ENCODE assay signal across 18 cellular contexts in the genomic region with DNA sequence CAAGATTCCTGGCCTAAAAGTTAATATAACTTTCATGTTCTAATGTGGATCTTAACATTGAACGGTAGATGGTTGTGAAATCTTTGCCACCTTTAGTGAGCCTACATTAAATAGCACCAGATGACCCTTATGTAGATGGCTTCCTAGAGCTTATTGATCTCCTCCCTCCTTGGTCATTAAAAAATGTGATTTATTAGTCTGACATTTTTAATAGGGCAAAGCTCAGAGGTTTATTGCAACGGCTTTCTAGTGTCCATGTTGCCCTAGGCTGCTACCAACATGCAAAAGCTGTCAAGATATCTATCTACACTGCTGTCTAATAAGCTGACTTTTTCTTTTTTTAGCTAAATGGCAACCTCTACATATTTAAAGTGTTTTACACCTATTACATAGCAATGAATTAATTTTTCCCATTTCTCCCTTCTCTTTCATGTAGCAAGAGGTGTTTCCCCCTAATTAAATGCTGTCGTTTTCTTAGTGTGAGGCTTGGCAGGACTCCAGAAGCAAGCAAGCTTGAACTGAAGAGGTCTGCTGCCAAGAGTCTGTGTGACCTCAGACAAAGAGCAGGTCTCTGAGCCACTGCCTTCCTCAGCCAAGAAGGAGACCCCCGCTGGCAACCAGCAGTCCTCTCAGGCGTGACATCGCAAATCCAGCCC.
DNase-seq lines count a peak whose midpoint lies in the region; ATAC-seq and TF ChIP-seq lines count a peak whose summit lies in the region.
"Had no signal": no experiment of that assay in that cellular context is flagged by ENCODE, and none has a peak within 500 bp of the region (broad histone marks: within the 10 kb centered on the region; RNA-seq: fewer than 3 reads in every experiment).

No MANE protein-coding gene starts in this region.

- H3K36me3 ChIP-seq in mammary epithelial cell (ENCODE audit: insufficient read depth, low read length) (no peaks in the 10 kb centered on the region), SK-N-MC (ENCODE audit: insufficient read depth, low read length) (no peaks in the 10 kb centered on the region), thyroid gland (no peaks in the 10 kb centered on the region)
- H3K36me3 ChIP-seq: gastrocnemius medialis, MG63 had no signal

- CTCF ChIA-PET in MCF 10A (lab: Yijun Ruan, JAX), result interaction anchor here (0.6 kb wide), 1 partner anchor 21 kb away, joined by 4 read pairs; no protein-coding TSS in a partner anchor
- CTCF ChIA-PET in mammary epithelial cell (lab: Charles Lee; ENCODE audit: low non-redundant PET), result no interaction called here

- H3K79me2 ChIP-seq in mammary epithelial cell (ENCODE audit: insufficient read depth, low read length), result no peaks in the 10 kb centered on the region

- H3K27me3 ChIP-seq in mammary epithelial cell (ENCODE audit: insufficient read depth, low read length) (no peaks in the 10 kb centered on the region), thyroid gland (no peaks in the 10 kb centered on the region)
- H3K27me3 ChIP-seq: gastrocnemius medialis, MG63 had no signal

- H3K4me1 ChIP-seq in mammary epithelial cell (ENCODE audit: insufficient read depth, low read length) (no peaks in the 10 kb centered on the region), thyroid gland (no peaks in the 10 kb centered on the region)
- H3K4me1 ChIP-seq: gastrocnemius medialis had no signal

- H3K36me3 Mint-ChIP-seq in MCF 10A (ENCODE audit: insufficient read depth, unreplicated experiment), result peaks cover 5% of the 10 kb centered on the region
- H3K36me3 Mint-ChIP-seq: activated naive CD8-positive, alpha-beta T cell treated with anti-CD3 and anti-CD28 coated beads, Interleukin-2, amount 10 ng/mL, durations not matched to agents 7 days and 5 days; CD8-positive, alpha-beta T cell had no signal

- in situ Hi-C loops in mammary epithelial cell (cut with MboI; ENCODE audit: low sequenced_read_pairs in 2 of 2), result no loop called here

- BruUV-seq in MCF 10A (replicated peaks; lab: Mats Ljungman, UMichigan), result no TSS peak
- BruUV-seq in mammary epithelial cell (replicated peaks; lab: Mats Ljungman, UMichigan), result no TSS peak

- TF ChIP-seq POLR2A in thyroid gland (IDR thresholded peaks at IDR 0.05), result no peak

- dilution Hi-C loops in mammary epithelial cell (cut with HindIII; ENCODE audit: low sequenced_read_pairs), result no loop called here

- H3K4me2 ChIP-seq in mammary epithelial cell (ENCODE audit: insufficient read depth, low read depth, low read length), result no peak overlapping the region

- 64% methylated on average over 6 of the region's 6 CpGs for WGBS in mammary epithelial cell (ENCODE audit: low coverage, missing lambda C conversion rate)
- WGBS in thyroid gland, 2 donors, result 37 to 45% methylated on average over 6 of the region's 6 CpGs

- H3K9me3 Mint-ChIP-seq in MCF 10A (ENCODE audit: unreplicated experiment), result no peaks in the 10 kb centered on the region
- H3K9me3 Mint-ChIP-seq: activated CD8-positive, alpha-beta T cell treated with anti-CD3 and anti-CD28 coated beads for 36 hours; activated naive CD8-positive, alpha-beta T cell treated with anti-CD3 and anti-CD28 coated beads, Interleukin-2, amount 10 ng/mL, durations not matched to agents 7 days and 5 days; CD8-positive, alpha-beta T cell; stimulated activated naive CD8-positive, alpha-beta T cell treated with anti-CD3 and anti-CD28 coated beads, Interleukin-15, amount 100 ng/mL, for 72 hours had no signal

- no peak overlapping the region for H3K27ac ChIP-seq in mammary epithelial cell (ENCODE audit: insufficient read depth, low read depth, low read length)
- peak overlapping the region; percentile 17; the same call in 1 of the 2 replicates for H3K27ac ChIP-seq in SK-N-MC
- no peak overlapping the region for H3K27ac ChIP-seq in thyroid gland
- H3K27ac ChIP-seq: gastrocnemius medialis had no signal

- H3K4me3 ChIP-seq in mammary epithelial cell (replicated peaks in 1 of 3; ENCODE audit: insufficient read depth in 1 of 3, low read depth in 2 of 3, low read length in 3 of 3), result no peak overlapping the region
- no peak overlapping the region for H3K4me3 ChIP-seq in SK-N-MC
- H3K4me3 ChIP-seq in thyroid gland (replicated peaks in 1 of 3), result no peak overlapping the region
- H3K4me3 ChIP-seq: gastrocnemius medialis, GM12878, MG63 had no signal

- H3K9ac ChIP-seq in mammary epithelial cell (ENCODE audit: insufficient read depth, low read length) (no peak overlapping the region), SK-N-MC (ENCODE audit: insufficient read length) (no peak overlapping the region)

- H4K20me1 ChIP-seq in mammary epithelial cell (ENCODE audit: insufficient read depth, low read length), result no peaks in the 10 kb centered on the region

- no peaks in the 10 kb centered on the region for H3K9me3 ChIP-seq in mammary epithelial cell (replicated peaks; ENCODE audit: insufficient read depth, low read length)
- H3K9me3 ChIP-seq in SK-N-MC (ENCODE audit: low read depth, low read length), result no peaks in the 10 kb centered on the region
- no peaks in the 10 kb centered on the region for H3K9me3 ChIP-seq in thyroid gland
- H3K9me3 ChIP-seq: gastrocnemius medialis, MG63 had no signal

- H2AFZ ChIP-seq in mammary epithelial cell (ENCODE audit: low read depth, low read length), result no peak overlapping the region

- intact Hi-C loops in MCF 10A (cut with micrococcal nuclease), result no loop called here
- intact Hi-C loops in mammary epithelial cell (cut with micrococcal nuclease), result no loop called here
- intact Hi-C loops in thyroid gland (cut with DNase I), result no loop called here

- H3K4me1 Mint-ChIP-seq in MCF 10A (ENCODE audit: insufficient read depth, unreplicated experiment), result no peaks in the 10 kb centered on the region
- H3K4me1 Mint-ChIP-seq: activated naive CD8-positive, alpha-beta T cell treated with anti-CD3 and anti-CD28 coated beads, Interleukin-2, amount 10 ng/mL, durations not matched to agents 7 days and 5 days; stimulated activated naive CD8-positive, alpha-beta T cell treated with anti-CD3 and anti-CD28 coated beads, Interleukin-15, amount 100 ng/mL, for 72 hours had no signal

- H3K27me3 Mint-ChIP-seq in MCF 10A (ENCODE audit: insufficient read depth, unreplicated experiment), result no peaks in the 10 kb centered on the region
- H3K27me3 Mint-ChIP-seq: activated naive CD8-positive, alpha-beta T cell treated with anti-CD3 and anti-CD28 coated beads, Interleukin-2, amount 10 ng/mL, durations not matched to agents 7 days and 5 days had no signal

- DNase-seq in MCF 10A (ENCODE audit: unreplicated experiment) (peak; percentile 43), mammary epithelial cell (no peak), SK-N-MC (ENCODE audit: low read depth, low spot score) (no peak), iPS-NIHi7 (ENCODE audit: extremely low spot score) (peak; percentile 31), thyroid gland (peak; percentile 16 to 21), NCI-H146 treated with DMSO at 0.1 percent for 48 hours (lab: John Stamatoyannopoulos, UW; ENCODE audit: unreplicated experiment) (no peak)
- DNase-seq in stimulated activated CD4-positive, alpha-beta T cell treated with anti-CD3 and anti-CD28 coated beads, Interleukin-12 subunit alpha, Interleukin-12 subunit beta, amount 100 ng/mL, for 4 hours, result no peak
- DNase-seq: activated CD8-positive, alpha-beta T cell treated with anti-CD3 and anti-CD28 coated beads for 36 hours; activated naive CD8-positive, alpha-beta T cell treated with anti-CD3 and anti-CD28 coated beads, Interleukin-2, amount 10 ng/mL, durations not matched to agents 7 days and 5 days; CD8-positive, alpha-beta T cell; gastrocnemius medialis; H7; MG63; NCI-H2029; NCI-H774; stimulated activated naive CD8-positive, alpha-beta T cell treated with anti-CD3 and anti-CD28 coated beads, Interleukin-15, amount 100 ng/mL, for 72 hours had no signal

- POLR2A ChIA-PET in MCF 10A (lab: Yijun Ruan, JAX), result interaction anchor here (1.7 kb wide), 2 partner anchors 9 to 10 kb away, joined by 4 to 7 read pairs; no protein-coding TSS in a partner anchor

- ATAC-seq in GM19455 (IDR thresholded peaks at IDR 0.05; ENCODE audit: unreplicated experiment), result no peak
- ATAC-seq: activated CD8-positive, alpha-beta T cell treated with anti-CD3 and anti-CD28 coated beads for 36 hours; CD8-positive, alpha-beta T cell; gastrocnemius medialis; GM12878; stimulated activated naive CD8-positive, alpha-beta T cell treated with anti-CD3 and anti-CD28 coated beads, Interleukin-15, amount 100 ng/mL, for 72 hours had no signal

- TF ChIP-seq CTCF in MCF 10A (IDR thresholded peaks at IDR 0.05; ENCODE audit: unreplicated experiment) (no peak), mammary epithelial cell (conservative IDR thresholded peaks at IDR 0.05 in 1 of 2, IDR thresholded peaks at IDR 0.05 in 1 of 2; ENCODE audit: extremely low read depth in 1 of 2, insufficient read depth in 1 of 2, low read depth in 1 of 2, low read length in 2 of 2) (no peak), thyroid gland (IDR thresholded peaks at IDR 0.05) (no peak)

- no peak overlapping the region for H3K27ac Mint-ChIP-seq in MCF 10A (ENCODE audit: low read depth, unreplicated experiment)
- H3K27ac Mint-ChIP-seq: activated CD8-positive, alpha-beta T cell treated with anti-CD3 and anti-CD28 coated beads for 36 hours; activated naive CD8-positive, alpha-beta T cell treated with anti-CD3 and anti-CD28 coated beads, Interleukin-2, amount 10 ng/mL, durations not matched to agents 7 days and 5 days; CD8-positive, alpha-beta T cell; stimulated activated naive CD8-positive, alpha-beta T cell treated with anti-CD3 and anti-CD28 coated beads, Interleukin-15, amount 100 ng/mL, for 72 hours had no signal

- H3K4me3 Mint-ChIP-seq in MCF 10A (ENCODE audit: unreplicated experiment), result no peak overlapping the region
- H3K4me3 Mint-ChIP-seq: activated CD8-positive, alpha-beta T cell treated with anti-CD3 and anti-CD28 coated beads for 36 hours; activated naive CD8-positive, alpha-beta T cell treated with anti-CD3 and anti-CD28 coated beads, Interleukin-2, amount 10 ng/mL, durations not matched to agents 7 days and 5 days; CD8-positive, alpha-beta T cell; stimulated activated naive CD8-positive, alpha-beta T cell treated with anti-CD3 and anti-CD28 coated beads, Interleukin-15, amount 100 ng/mL, for 72 hours had no signal

Comparison
In these comparisons a context has a peak if more than half of its experiments do, and no peak if none do; other contexts are left out.
1. DNase-seq: peak in MCF 10A (single experiment), iPS-NIHi7 (single experiment) and thyroid gland (2 of 2); none in mammary epithelial cell (single experiment), SK-N-MC (single experiment), stimulated activated CD4-positive, alpha-beta T cell treated with anti-CD3 and anti-CD28 coated beads, Interleukin-12 subunit alpha, Interleukin-12 subunit beta, amount 100 ng/mL, for 4 hours (single experiment) and NCI-H146 treated with DMSO at 0.1 percent for 48 hours (single experiment).